Comparison of ENCODE assay signal across 1 cellular context in the genomic region with DNA sequence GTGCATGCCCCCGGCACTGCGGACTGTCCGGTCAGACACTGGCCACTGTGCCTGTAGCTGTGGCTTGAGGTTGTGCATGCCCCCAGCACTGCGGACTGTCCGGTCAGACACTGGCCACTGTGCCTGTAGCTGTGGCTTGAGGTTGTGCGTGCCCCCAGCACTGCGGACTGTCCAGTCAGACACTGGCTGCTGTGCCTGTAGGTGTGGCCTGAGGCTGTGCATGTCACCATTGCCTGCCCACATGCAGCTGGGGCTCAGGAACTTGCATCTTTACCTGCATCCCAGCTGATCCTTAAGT.
A peak's percentile ranks its signal among the peaks of the same experiment; 100 is the strongest.
TF ChIP-seq lines count a peak whose summit lies in the region.

No MANE protein-coding gene starts in this region.

TF ChIP-seq in K562, 482 proteins besides CTCF, POLR2A, EP300 and RAD21:
- TF ChIP-seq ZC3H4 (CRISPR knock-in tag; IDR thresholded peaks at IDR 0.05; ENCODE audit: borderline replicate concordance), result no peak
- 0 out of 2 replicates have a peak, but pooled peaks have one; percentile 21 for TF ChIP-seq POLR2G (IDR thresholded peaks at IDR 0.05; ENCODE audit: low read depth, low read length)
- TF ChIP-seq CREM (IDR thresholded peaks at IDR 0.05; ENCODE audit: low read depth), result no peak
- no peak for TF ChIP-seq HMG20A (CRISPR knock-in tag; conservative IDR thresholded peaks at IDR 0.05)
- TF ChIP-seq, protein P1, sequence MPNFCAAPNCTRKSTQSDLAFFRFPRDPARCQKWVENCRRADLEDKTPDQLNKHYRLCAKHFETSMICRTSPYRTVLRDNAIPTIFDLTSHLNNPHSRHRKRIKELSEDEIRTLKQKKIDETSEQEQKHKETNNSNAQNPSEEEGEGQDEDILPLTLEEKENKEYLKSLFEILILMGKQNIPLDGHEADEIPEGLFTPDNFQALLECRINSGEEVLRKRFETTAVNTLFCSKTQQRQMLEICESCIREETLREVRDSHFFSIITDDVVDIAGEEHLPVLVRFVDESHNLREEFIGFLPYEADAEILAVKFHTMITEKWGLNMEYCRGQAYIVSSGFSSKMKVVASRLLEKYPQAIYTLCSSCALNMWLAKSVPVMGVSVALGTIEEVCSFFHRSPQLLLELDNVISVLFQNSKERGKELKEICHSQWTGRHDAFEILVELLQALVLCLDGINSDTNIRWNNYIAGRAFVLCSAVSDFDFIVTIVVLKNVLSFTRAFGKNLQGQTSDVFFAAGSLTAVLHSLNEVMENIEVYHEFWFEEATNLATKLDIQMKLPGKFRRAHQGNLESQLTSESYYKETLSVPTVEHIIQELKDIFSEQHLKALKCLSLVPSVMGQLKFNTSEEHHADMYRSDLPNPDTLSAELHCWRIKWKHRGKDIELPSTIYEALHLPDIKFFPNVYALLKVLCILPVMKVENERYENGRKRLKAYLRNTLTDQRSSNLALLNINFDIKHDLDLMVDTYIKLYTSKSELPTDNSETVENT (CRISPR knock-in tag; IDR thresholded peaks at IDR 0.05), result no peak
